ENCODE assay signal across 9 cellular contexts in the genomic region with DNA sequence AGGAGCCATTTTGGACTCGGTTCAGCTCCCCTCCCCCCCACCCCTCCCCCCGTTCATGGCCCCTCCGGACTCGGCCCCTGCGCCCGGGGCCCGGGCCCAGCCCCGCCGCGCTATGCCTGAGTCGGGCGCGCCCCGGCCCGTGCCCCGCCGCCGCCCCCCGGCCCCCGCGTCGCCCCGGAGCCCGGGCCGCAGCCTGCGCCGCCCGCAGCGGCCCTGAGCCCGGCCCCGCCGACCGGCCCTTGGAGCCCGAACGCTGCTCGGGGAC. TPM values are rescaled to one million over a fixed set of nuclear protein-coding genes. Genes with fewer than 3 reads are reported as not detected.
DNase-seq lines count a peak whose midpoint lies in the region; ATAC-seq, FAIRE-seq and TF ChIP-seq lines count a peak whose summit lies in the region.
"Had no signal": no experiment of that assay in that cellular context is flagged by ENCODE, and none has a peak within 500 bp of the region (broad histone marks: within the 10 kb centered on the region; RNA-seq: fewer than 3 reads in every experiment).

No MANE protein-coding gene starts in this region.

- peak overlapping the region; percentile 90 for H3K4me3 Mint-ChIP-seq in activated CD8-positive, alpha-beta memory T cell treated with anti-CD3 and anti-CD28 coated beads, Interleukin-2, amount 10 ng/mL, durations not matched to agents 7 days and 5 days
- peak overlapping the region; percentile 90 for H3K4me3 Mint-ChIP-seq in activated naive CD8-positive, alpha-beta T cell treated with anti-CD3 and anti-CD28 coated beads, Interleukin-2, amount 50 U/mL, for 24 hours
- H3K4me3 Mint-ChIP-seq in activated T-helper 1 cell treated with anti-CD3 and anti-CD28 coated beads, Interleukin-12 subunit alpha, Interleukin-12 subunit beta, Interleukin-2, Interleukin-4 antibody, amounts not matched to agents 30 ng/mL and 10 ng/mL and 1 ng/mL, durations not matched to agents 14 hours and 24 hours and 36 hours: no peak overlapping the region

- TF ChIP-seq RAD21 in HepG2 (CRISPR knock-in tag; IDR thresholded peaks at IDR 0.05): no peak

- POLR2A ChIA-PET in HepG2 (lab: Yijun Ruan, JAX): interaction anchor here (0.6 to 1.4 kb wide), 3 partner anchors 71 to 289 kb away, joined by 3 to 5 read pairs (median 4); a partner anchor contains a TSS

- H3K27ac Mint-ChIP-seq in activated CD8-positive, alpha-beta memory T cell treated with anti-CD3 and anti-CD28 coated beads, Interleukin-2, amount 10 ng/mL, durations not matched to agents 7 days and 5 days: no peak overlapping the region
- H3K27ac Mint-ChIP-seq in activated naive CD8-positive, alpha-beta T cell treated with anti-CD3 and anti-CD28 coated beads, Interleukin-2, amount 50 U/mL, for 24 hours: no peak overlapping the region
- no peak overlapping the region for H3K27ac Mint-ChIP-seq in activated T-helper 1 cell treated with anti-CD3 and anti-CD28 coated beads, Interleukin-12 subunit alpha, Interleukin-12 subunit beta, Interleukin-2, Interleukin-4 antibody, amounts not matched to agents 30 ng/mL and 10 ng/mL and 1 ng/mL, durations not matched to agents 14 hours and 24 hours and 36 hours

- TF ChIP-seq POLR2A in HepG2 (IDR thresholded peaks at IDR 0.05; ENCODE audit: insufficient read depth in 1 of 2, low read depth in 2 of 2, low read length in 2 of 2): no peak
- no peak for TF ChIP-seq POLR2A in thyroid gland (IDR thresholded peaks at IDR 0.05)

- TF ChIP-seq CTCF in HepG2 (CRISPR knock-in tag; IDR thresholded peaks at IDR 0.05) (no peak), thyroid gland (IDR thresholded peaks at IDR 0.05) (no peak)

- peaks cover 28% of the 10 kb centered on the region for H4K20me1 ChIP-seq in HepG2 (ENCODE audit: insufficient read depth, low read length)

- in situ Hi-C loops in HepG2 (cut with HindIII; ENCODE audit: extremely low pct_ligation_motif_present, low pct_unique_long_range_greater_than_20kb): loop anchor here (25.0 kb wide), 1 partner anchor 317 kb away; a partner anchor contains a TSS

- no peaks in the 10 kb centered on the region; a peak in 1 of 5 replicates for H3K36me3 ChIP-seq in HepG2 (replicated peaks in 1 of 2; ENCODE audit: control insufficient read depth in 1 of 2, insufficient read depth in 2 of 2, low read length in 2 of 2)
- no peaks in the 10 kb centered on the region for H3K36me3 ChIP-seq in thyroid gland

- intact Hi-C loops in HepG2 (cut with micrococcal nuclease; ENCODE audit: unreplicated experiment): no loop called here
- intact Hi-C loops in thyroid gland (cut with DNase I): no loop called here
- intact Hi-C loops in activated T-helper 1 cell treated with anti-CD3 and anti-CD28 coated beads, Interleukin-12 subunit alpha, Interleukin-12 subunit beta, Interleukin-2, Interleukin-4 antibody, amounts not matched to agents 30 ng/mL and 10 ng/mL and 1 ng/mL, durations not matched to agents 14 hours and 24 hours and 36 hours (cut with micrococcal nuclease): loop anchor here (1.0 to 10.0 kb wide), 6 partner anchors 108 to 599 kb away; a partner anchor contains a TSS

- H3K9me3 ChIP-seq in HepG2 (ENCODE audit: low read length) (no peaks in the 10 kb centered on the region), thyroid gland (no peaks in the 10 kb centered on the region)

- BruUV-seq in HepG2 (replicated peaks; lab: Mats Ljungman, UMichigan): no TSS peak

- H3K27me3 Mint-ChIP-seq in activated CD8-positive, alpha-beta memory T cell treated with anti-CD3 and anti-CD28 coated beads, Interleukin-2, amount 10 ng/mL, durations not matched to agents 7 days and 5 days: peaks cover 7% of the 10 kb centered on the region
- peaks cover 8% of the 10 kb centered on the region for H3K27me3 Mint-ChIP-seq in activated naive CD8-positive, alpha-beta T cell treated with anti-CD3 and anti-CD28 coated beads, Interleukin-2, amount 50 U/mL, for 24 hours
- peaks cover 15% of the 10 kb centered on the region for H3K27me3 Mint-ChIP-seq in activated T-helper 1 cell treated with anti-CD3 and anti-CD28 coated beads, Interleukin-12 subunit alpha, Interleukin-12 subunit beta, Interleukin-2, Interleukin-4 antibody, amounts not matched to agents 30 ng/mL and 10 ng/mL and 1 ng/mL, durations not matched to agents 14 hours and 24 hours and 36 hours (ENCODE audit: insufficient read depth)

- H3K27ac ChIP-seq in HepG2 (ENCODE audit: extremely low read length, insufficient read depth, low read length) (peak overlapping the region; percentile 86), thyroid gland (peak overlapping the region; percentile 39 to 87 (median 44))

- 0% methylated on average over 2 of the region's 36 CpGs for WGBS in HepG2 (ENCODE audit: low lambda C conversion rate)
- WGBS in thyroid gland, 2 donors: 0% methylated on average over 14 of the region's 36 CpGs; no CpG with 5 or more reads in 1 of the 2 donors

- H3K9me3 Mint-ChIP-seq in activated CD8-positive, alpha-beta memory T cell treated with anti-CD3 and anti-CD28 coated beads, Interleukin-2, amount 10 ng/mL, durations not matched to agents 7 days and 5 days (ENCODE audit: low read depth): no peaks in the 10 kb centered on the region
- peaks cover 3% of the 10 kb centered on the region for H3K9me3 Mint-ChIP-seq in activated naive CD8-positive, alpha-beta T cell treated with anti-CD3 and anti-CD28 coated beads, Interleukin-2, amount 50 U/mL, for 24 hours
- H3K9me3 Mint-ChIP-seq in activated T-helper 1 cell treated with anti-CD3 and anti-CD28 coated beads, Interleukin-12 subunit alpha, Interleukin-12 subunit beta, Interleukin-2, Interleukin-4 antibody, amounts not matched to agents 30 ng/mL and 10 ng/mL and 1 ng/mL, durations not matched to agents 14 hours and 24 hours and 36 hours: peaks cover 5% of the 10 kb centered on the region

- peaks cover 17% of the 10 kb centered on the region for H3K4me1 Mint-ChIP-seq in activated CD8-positive, alpha-beta memory T cell treated with anti-CD3 and anti-CD28 coated beads, Interleukin-2, amount 10 ng/mL, durations not matched to agents 7 days and 5 days
- H3K4me1 Mint-ChIP-seq in activated naive CD8-positive, alpha-beta T cell treated with anti-CD3 and anti-CD28 coated beads, Interleukin-2, amount 50 U/mL, for 24 hours: peaks cover 12% of the 10 kb centered on the region
- peaks cover 10% of the 10 kb centered on the region for H3K4me1 Mint-ChIP-seq in activated T-helper 1 cell treated with anti-CD3 and anti-CD28 coated beads, Interleukin-12 subunit alpha, Interleukin-12 subunit beta, Interleukin-2, Interleukin-4 antibody, amounts not matched to agents 30 ng/mL and 10 ng/mL and 1 ng/mL, durations not matched to agents 14 hours and 24 hours and 36 hours (ENCODE audit: low read depth)

- H3K4me3 ChIP-seq in HepG2 (replicated peaks in 1 of 3; ENCODE audit: insufficient read depth in 1 of 3, low read depth in 2 of 3, low read length in 3 of 3) (peak overlapping the region; percentile 55 to 79 (median 64); a peak in 5 of 6 replicates), thyroid gland (replicated peaks in 1 of 3) (peak overlapping the region in 2 of 3 donors; percentile 72 to 78)

- TF ChIP-seq EP300 in HepG2 (IDR thresholded peaks at IDR 0.05; ENCODE audit: low read depth in 2 of 2, low read length in 2 of 2): no peak
- TF ChIP-seq EP300 in HepG2 (CRISPR knock-in tag; IDR thresholded peaks at IDR 0.05; ENCODE audit: borderline replicate concordance): no peak

- no peaks in the 10 kb centered on the region for H3K36me3 Mint-ChIP-seq in activated CD8-positive, alpha-beta memory T cell treated with anti-CD3 and anti-CD28 coated beads, Interleukin-2, amount 10 ng/mL, durations not matched to agents 7 days and 5 days
- no peaks in the 10 kb centered on the region for H3K36me3 Mint-ChIP-seq in activated naive CD8-positive, alpha-beta T cell treated with anti-CD3 and anti-CD28 coated beads, Interleukin-2, amount 50 U/mL, for 24 hours (ENCODE audit: low read depth)
- no peaks in the 10 kb centered on the region for H3K36me3 Mint-ChIP-seq in activated T-helper 1 cell treated with anti-CD3 and anti-CD28 coated beads, Interleukin-12 subunit alpha, Interleukin-12 subunit beta, Interleukin-2, Interleukin-4 antibody, amounts not matched to agents 30 ng/mL and 10 ng/mL and 1 ng/mL, durations not matched to agents 14 hours and 24 hours and 36 hours (ENCODE audit: low read depth)

- H3K4me1 ChIP-seq in HepG2 (ENCODE audit: insufficient read depth, low read length) (peaks cover 34% of the 10 kb centered on the region), thyroid gland (peaks cover 27 to 32% of the 10 kb centered on the region in 2 donors)

- H2AFZ ChIP-seq in HepG2 (ENCODE audit: low read length): no peak overlapping the region

- H3K9ac ChIP-seq in HepG2 (ENCODE audit: insufficient read depth, low read depth, low read length): peak overlapping the region; percentile 94

- peak; percentile 31 for ATAC-seq in activated CD8-positive, alpha-beta memory T cell treated with anti-CD3 and anti-CD28 coated beads, Interleukin-2, amount 10 ng/mL, durations not matched to agents 7 days and 5 days
- no peak for ATAC-seq in activated naive CD8-positive, alpha-beta T cell treated with anti-CD3 and anti-CD28 coated beads, Interleukin-2, amount 50 U/mL, for 24 hours
- ATAC-seq in HepG2: no peak
- no peak for ATAC-seq in GM21381 (IDR thresholded peaks at IDR 0.05; ENCODE audit: unreplicated experiment)

- CTCF ChIA-PET in activated CD8-positive, alpha-beta memory T cell treated with anti-CD3 and anti-CD28 coated beads, Interleukin-2, amount 10 ng/mL, durations not matched to agents 7 days and 5 days (lab: Charles Lee): interaction anchor here (1.6 kb wide), 2 partner anchors 26 to 107 kb away, joined by 6 to 9 read pairs; a partner anchor contains a TSS
- CTCF ChIA-PET in HepG2 (lab: Yijun Ruan, JAX; ENCODE audit: low intra/inter-chr PET ratio, low total read pairs): no interaction called here

- peak overlapping the region; percentile 97 for H3K4me2 ChIP-seq in HepG2 (ENCODE audit: low read depth, low read length)

- H3K27me3 ChIP-seq in HepG2 (ENCODE audit: control insufficient read depth in 1 of 2, insufficient read depth in 2 of 2, low read length in 2 of 2): no peaks in the 10 kb centered on the region
- no peaks in the 10 kb centered on the region for H3K27me3 ChIP-seq in thyroid gland

- H3K79me2 ChIP-seq in HepG2 (ENCODE audit: insufficient read depth, low read length): peaks cover 44% of the 10 kb centered on the region

- no peak for DNase-seq in activated CD8-positive, alpha-beta memory T cell treated with anti-CD3 and anti-CD28 coated beads, Interleukin-2, amount 10 ng/mL, durations not matched to agents 7 days and 5 days
- no peak for DNase-seq in activated CD8-positive, alpha-beta memory T cell treated with anti-CD3 and anti-CD28 coated beads, Interleukin-2, amount 50 U/mL, for 48 hours
- no peak for DNase-seq in activated naive CD8-positive, alpha-beta T cell treated with anti-CD3 and anti-CD28 coated beads, Interleukin-2, amount 50 U/mL, for 24 hours
- DNase-seq in HepG2 (ENCODE audit: low spot score): no peak
- no peak for DNase-seq in thyroid gland
- no peak for DNase-seq in activated T-helper 1 cell treated with anti-CD3 and anti-CD28 coated beads, Interleukin-12 subunit alpha, Interleukin-12 subunit beta, Interleukin-2, Interleukin-4 antibody, amounts not matched to agents 30 ng/mL and 10 ng/mL and 1 ng/mL, durations not matched to agents 14 hours and 24 hours and 36 hours (ENCODE audit: low spot score)
- DNase-seq in NCI-H2081 treated with DMSO at 0.1 percent for 48 hours (lab: John Stamatoyannopoulos, UW): no peak

- FAIRE-seq in HepG2 (lab: Jason Lieb, UNC): no peak
- FAIRE-seq: islet of Langerhans had no signal

RNA-seq across cellular contexts. Expression of a gene that starts 0.2 kb away (rescaled TPM):
- 1 to 10 TPM; 4.6 to 6.4 TPM for total RNA-seq in activated CD8-positive, alpha-beta memory T cell treated with anti-CD3 and anti-CD28 coated beads, Interleukin-2, amount 10 ng/mL, durations not matched to agents 7 days and 5 days
- total RNA-seq in HepG2 (2016; rRNA removed; fragmentation: Illumina TruSeq; extraction: Trizol) (10.0 and 11.3 TPM in 2 replicates), thyroid gland (10 to 100 TPM in 1 of 4 donors, 1 to 10 TPM in 3; 5.1 to 12.2 (median 7.7) TPM)
- total RNA-seq in HepG2 (2016; cell fraction: cytosol; rRNA removed; fragmentation: Illumina TruSeq; extraction: Trizol; ENCODE audit: low read depth): 1.9 and 2.3 TPM in 2 replicates
- total RNA-seq in HepG2 (2016; cell fraction: insoluble cytoplasmic fraction; rRNA removed; fragmentation: Illumina TruSeq; extraction: Trizol): 9.6 and 10.5 TPM in 2 replicates
- total RNA-seq in HepG2 (2016; cell fraction: membrane; rRNA removed; fragmentation: Illumina TruSeq; extraction: Trizol): 6.0 TPM in 2 replicates
- 11.7 and 13.1 TPM in 2 replicates for total RNA-seq in HepG2 (2016; cell fraction: nucleus; rRNA removed; fragmentation: Illumina TruSeq; extraction: Trizol)
- 12.0 and 12.7 TPM in 2 replicates for polyA plus RNA-seq in HepG2 (2011; rRNA removed)
- polyA plus RNA-seq in HepG2 (2011; cell fraction: cytosol; rRNA removed): 9.0 and 9.9 TPM in 2 replicates
- polyA plus RNA-seq in HepG2 (2011; cell fraction: nucleus; rRNA removed): 15.0 and 15.2 TPM in 2 replicates
- 9.9 and 12.0 TPM in 2 replicates for polyA plus RNA-seq in HepG2 (2012)
- 2.7 and 2.9 TPM in 2 replicates for polyA plus RNA-seq in HepG2 (2016; cell fraction: cytosol; fragmentation: Illumina TruSeq; extraction: Trizol; ENCODE audit: low read depth)
- 5.1 and 5.5 TPM in 2 replicates for polyA plus RNA-seq in HepG2 (2016; cell fraction: insoluble cytoplasmic fraction; fragmentation: Illumina TruSeq; extraction: Trizol; ENCODE audit: low read depth)
- polyA plus RNA-seq in HepG2 (2016; cell fraction: membrane; fragmentation: Illumina TruSeq; extraction: Trizol; ENCODE audit: low read depth): 3.4 and 4.2 TPM in 2 replicates
- 8.4 and 8.5 TPM in 2 replicates for polyA plus RNA-seq in HepG2 (2016; cell fraction: nucleus; fragmentation: Illumina TruSeq; extraction: Trizol; ENCODE audit: insufficient read depth, low read depth)
- 23.0 and 122 TPM in 2 replicates for polyA minus RNA-seq in HepG2 (2011; rRNA and poly(A)+ RNA removed; ENCODE audit: low replicate concordance)
- polyA minus RNA-seq in HepG2 (2011; cell fraction: cytosol; rRNA and poly(A)+ RNA removed): 32.7 and 38.7 TPM in 2 replicates
- 27.8 and 34.2 TPM in 2 replicates for polyA minus RNA-seq in HepG2 (2011; cell fraction: nucleus; rRNA and poly(A)+ RNA removed)
- total RNA-seq in activated T-helper 1 cell treated with anti-CD3 and anti-CD28 coated beads, Interleukin-12 subunit alpha, Interleukin-12 subunit beta, Interleukin-2, Interleukin-4 antibody, amounts not matched to agents 30 ng/mL and 10 ng/mL and 1 ng/mL, durations not matched to agents 14 hours and 24 hours and 36 hours: 10.4 and 10.5 TPM in 2 replicates

RNA-seq across cellular contexts. Expression of a gene that starts 42.3 kb away (rescaled TPM):
- total RNA-seq in activated CD8-positive, alpha-beta memory T cell treated with anti-CD3 and anti-CD28 coated beads, Interleukin-2, amount 10 ng/mL, durations not matched to agents 7 days and 5 days: 10 to 100 TPM; 19.7 to 23.8 TPM
- total RNA-seq in HepG2 (2016; rRNA removed; fragmentation: Illumina TruSeq; extraction: Trizol): 7.2 and 9.5 TPM in 2 replicates
- total RNA-seq in HepG2 (2016; cell fraction: cytosol; rRNA removed; fragmentation: Illumina TruSeq; extraction: Trizol; ENCODE audit: low read depth): 2.4 and 3.2 TPM in 2 replicates
- 9.4 and 10.0 TPM in 2 replicates for total RNA-seq in HepG2 (2016; cell fraction: insoluble cytoplasmic fraction; rRNA removed; fragmentation: Illumina TruSeq; extraction: Trizol)
- total RNA-seq in HepG2 (2016; cell fraction: membrane; rRNA removed; fragmentation: Illumina TruSeq; extraction: Trizol): 4.3 and 4.9 TPM in 2 replicates
- total RNA-seq in HepG2 (2016; cell fraction: nucleus; rRNA removed; fragmentation: Illumina TruSeq; extraction: Trizol): 11.9 and 12.3 TPM in 2 replicates
- polyA plus RNA-seq in HepG2 (2011; rRNA removed): 5.5 TPM in 2 replicates
- polyA plus RNA-seq in HepG2 (2011; cell fraction: cytosol; rRNA removed): 2.0 and 3.0 TPM in 2 replicates
- polyA plus RNA-seq in HepG2 (2011; cell fraction: nucleus; rRNA removed): 11.4 and 19.7 TPM in 2 replicates
- polyA plus RNA-seq in HepG2 (2012): 3.4 and 5.4 TPM in 2 replicates
- 0.79 and 1.1 TPM in 2 replicates for polyA plus RNA-seq in HepG2 (2016; cell fraction: cytosol; fragmentation: Illumina TruSeq; extraction: Trizol; ENCODE audit: low read depth)
- 8.8 and 9.2 TPM in 2 replicates for polyA plus RNA-seq in HepG2 (2016; cell fraction: insoluble cytoplasmic fraction; fragmentation: Illumina TruSeq; extraction: Trizol; ENCODE audit: low read depth)
- polyA plus RNA-seq in HepG2 (2016; cell fraction: membrane; fragmentation: Illumina TruSeq; extraction: Trizol; ENCODE audit: low read depth): 2.3 and 2.8 TPM in 2 replicates
- polyA plus RNA-seq in HepG2 (2016; cell fraction: nucleus; fragmentation: Illumina TruSeq; extraction: Trizol; ENCODE audit: insufficient read depth, low read depth): 25.1 and 25.9 TPM in 2 replicates
- 5.4 and 6.5 TPM in 2 replicates for polyA minus RNA-seq in HepG2 (2011; rRNA and poly(A)+ RNA removed; ENCODE audit: low replicate concordance)
- polyA minus RNA-seq in HepG2 (2011; cell fraction: cytosol; rRNA and poly(A)+ RNA removed): 1.8 and 2.0 TPM in 2 replicates
- polyA minus RNA-seq in HepG2 (2011; cell fraction: nucleus; rRNA and poly(A)+ RNA removed): 15.5 and 17.5 TPM in 2 replicates
- 10 to 100 TPM in 3 of 4 donors, 1 to 10 TPM in 1; 7.6 to 17.6 (median 14.1) TPM for total RNA-seq in thyroid gland
- total RNA-seq in activated T-helper 1 cell treated with anti-CD3 and anti-CD28 coated beads, Interleukin-12 subunit alpha, Interleukin-12 subunit beta, Interleukin-2, Interleukin-4 antibody, amounts not matched to agents 30 ng/mL and 10 ng/mL and 1 ng/mL, durations not matched to agents 14 hours and 24 hours and 36 hours: 20.0 and 21.6 TPM in 2 replicates
